ENCODE assay signal across 22 cellular contexts in the genomic region with DNA sequence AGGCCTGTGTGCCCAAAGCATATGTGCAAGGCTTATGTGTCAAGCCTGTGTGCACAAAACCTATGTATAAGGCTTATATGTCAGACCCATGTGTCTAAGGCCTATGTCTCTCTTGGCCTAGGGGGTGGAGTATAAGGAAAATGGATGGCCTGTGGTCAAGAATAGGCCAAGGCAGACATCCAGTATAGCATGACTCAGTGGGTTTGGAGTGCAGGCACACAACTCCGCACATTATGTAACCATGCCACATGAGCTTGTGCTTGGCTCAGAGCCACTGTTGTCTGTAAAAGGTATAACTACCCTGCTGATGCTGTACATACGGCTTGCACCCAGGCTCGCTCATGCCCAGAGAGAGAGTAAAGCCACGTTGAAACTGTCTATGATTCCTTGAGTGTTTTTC.
DNase-seq lines count a peak whose midpoint lies in the region; ATAC-seq and TF ChIP-seq lines count a peak whose summit lies in the region.
"Had no signal": no experiment of that assay in that cellular context is flagged by ENCODE, and none has a peak within 500 bp of the region (broad histone marks: within the 10 kb centered on the region; RNA-seq: fewer than 3 reads in every experiment).

No MANE protein-coding gene starts in this region.

- in situ Hi-C loops in brain microvascular endothelial cell (cut with HindIII; ENCODE audit: low pct_ligation_motif_present, low sequenced_read_pairs) = no loop called here
- in situ Hi-C loops in gastrocnemius medialis (cut with MboI; ENCODE audit: low sequenced_read_pairs in 4 of 4) = loop anchor here (25.0 kb wide), 1 partner anchor 602 kb away; no protein-coding TSS in a partner anchor

- no peaks in the 10 kb centered on the region for H3K36me3 ChIP-seq in brain microvascular endothelial cell (replicated peaks)
- no peaks in the 10 kb centered on the region for H3K36me3 ChIP-seq in gastrocnemius medialis
- no peaks in the 10 kb centered on the region for H3K36me3 ChIP-seq in heart left ventricle

- H3K27me3 ChIP-seq in brain microvascular endothelial cell (replicated peaks) (no peaks in the 10 kb centered on the region), gastrocnemius medialis (no peaks in the 10 kb centered on the region), heart left ventricle (no peaks in the 10 kb centered on the region)
- H3K27me3 ChIP-seq: testis had no signal

- H3K27me3 Mint-ChIP-seq in glutamatergic neuron (ENCODE audit: unreplicated experiment) = peaks cover 4% of the 10 kb centered on the region
- H3K27me3 Mint-ChIP-seq: activated B cell treated with CpG ODN at 0.5 μM for 24 hours; activated T-helper 17 cell treated with anti-CD3 and anti-CD28 coated beads, Interleukin-2, amount 50 U/mL, for 72 hours had no signal

- H3K4me1 Mint-ChIP-seq in glutamatergic neuron (ENCODE audit: low read depth, unreplicated experiment) = no peaks in the 10 kb centered on the region
- H3K4me1 Mint-ChIP-seq: activated B cell treated with CpG ODN at 0.5 μM for 24 hours; activated T-helper 17 cell treated with anti-CD3 and anti-CD28 coated beads, Interleukin-2, amount 50 U/mL, for 72 hours had no signal

- TF ChIP-seq CTCF in brain microvascular endothelial cell (IDR thresholded peaks at IDR 0.05; ENCODE audit: low read depth, low read length, missing control alignments) (no peak), gastrocnemius medialis (IDR thresholded peaks at IDR 0.05 in 4 of 5, conservative IDR thresholded peaks at IDR 0.05 in 1 of 5) (no peak), heart left ventricle (IDR thresholded peaks at IDR 0.05) (no peak), glutamatergic neuron (IDR thresholded peaks at IDR 0.05; ENCODE audit: partially characterized antibody, unreplicated experiment) (no peak)

- ATAC-seq in gastrocnemius medialis = peak; percentile 33 to 46
- no peak for ATAC-seq in GM18867 (IDR thresholded peaks at IDR 0.05; ENCODE audit: unreplicated experiment)
- no peak for ATAC-seq in heart left ventricle
- no peak for ATAC-seq in GM18498 (IDR thresholded peaks at IDR 0.05; ENCODE audit: unreplicated experiment)
- ATAC-seq: activated T-helper 17 cell treated with anti-CD3 and anti-CD28 coated beads, Interleukin-2, amount 50 U/mL, for 72 hours; HCT116; left colon; right cardiac atrium had no signal

- peak overlapping the region; percentile 62 for H3K27ac ChIP-seq in brain microvascular endothelial cell
- peak overlapping the region; percentile 55 to 68 (median 59) for H3K27ac ChIP-seq in gastrocnemius medialis
- H3K27ac ChIP-seq in heart left ventricle = no peak overlapping the region
- H3K27ac ChIP-seq: testis had no signal

- TF ChIP-seq POLR2A in gastrocnemius medialis (IDR thresholded peaks at IDR 0.05) = no peak
- no peak for TF ChIP-seq POLR2A in heart left ventricle (IDR thresholded peaks at IDR 0.05)

- peaks cover 12% of the 10 kb centered on the region for H3K36me3 Mint-ChIP-seq in glutamatergic neuron (ENCODE audit: unreplicated experiment)

- H3K27ac Mint-ChIP-seq in glutamatergic neuron (ENCODE audit: unreplicated experiment) = no peak overlapping the region
- H3K27ac Mint-ChIP-seq: activated B cell treated with CpG ODN at 0.5 μM for 24 hours; activated T-helper 17 cell treated with anti-CD3 and anti-CD28 coated beads, Interleukin-2, amount 50 U/mL, for 72 hours had no signal

- DNase-seq in GM04504 (ENCODE audit: low read depth) (peak; percentile 25), NCI-H226 (peak; percentile 41), brain microvascular endothelial cell (peak; percentile 86), gastrocnemius medialis (peak in 1 of 2 donors; percentile 61), heart left ventricle (no peak), glutamatergic neuron (no peak)
- DNase-seq: activated B cell treated with CpG ODN at 0.5 μM for 24 hours; activated CD8-positive, alpha-beta memory T cell treated with anti-CD3 and anti-CD28 coated beads for 24 hours; amygdala; cortex of kidney; erythroblast; left colon; NCI-H1417; NCI-H2171 treated with DMSO at 0.1 percent for 48 hours; nucleus accumbens; right cardiac atrium; T-helper 1 cell; testis had no signal

- H3K4me3 Mint-ChIP-seq in glutamatergic neuron (ENCODE audit: unreplicated experiment) = no peak overlapping the region
- H3K4me3 Mint-ChIP-seq: activated B cell treated with CpG ODN at 0.5 μM for 24 hours; activated T-helper 17 cell treated with anti-CD3 and anti-CD28 coated beads, Interleukin-2, amount 50 U/mL, for 72 hours had no signal

- peaks cover 4% of the 10 kb centered on the region for H3K9me3 Mint-ChIP-seq in glutamatergic neuron (ENCODE audit: unreplicated experiment)

- intact Hi-C loops in gastrocnemius medialis (cut with DNase I; ENCODE audit: low total_unique reads) = loop anchor here (5.0 to 10.0 kb wide), 3 partner anchors 627 to 932 kb away; partner anchors contain the start of genes MACIR and NUDT12
- intact Hi-C loops in heart left ventricle (cut with DNase I) = no loop called here

- H3K4me1 ChIP-seq in gastrocnemius medialis = peaks cover 9 to 11% of the 10 kb centered on the region in 2 donors
- no peaks in the 10 kb centered on the region for H3K4me1 ChIP-seq in heart left ventricle
- H3K4me1 ChIP-seq: testis had no signal

- H3K9me3 ChIP-seq in gastrocnemius medialis = no peaks in the 10 kb centered on the region
- H3K9me3 ChIP-seq in heart left ventricle = no peaks in the 10 kb centered on the region
- H3K9me3 ChIP-seq: testis had no signal

- 75 to 80% (median 79%) methylated on average over 4 of the region's 4 CpGs for WGBS in heart left ventricle, 4 donors

- no peak overlapping the region for H3K4me3 ChIP-seq in brain microvascular endothelial cell (ENCODE audit: low read depth, low read length)
- H3K4me3 ChIP-seq in gastrocnemius medialis = no peak overlapping the region
- no peak overlapping the region for H3K4me3 ChIP-seq in heart left ventricle
- H3K4me3 ChIP-seq: testis had no signal

Comparison
In these comparisons a context has a peak if more than half of its experiments do, and no peak if none do; other contexts are left out.
1. DNase-seq: peak in GM04504 (single experiment), NCI-H226 (single experiment) and brain microvascular endothelial cell (single experiment); none in heart left ventricle (0 of 5) and glutamatergic neuron (single experiment).
2. H3K27ac ChIP-seq: peak in brain microvascular endothelial cell (single experiment) and gastrocnemius medialis (4 of 4); none in heart left ventricle (0 of 12).
3. ATAC-seq: peak in gastrocnemius medialis (2 of 2); none in GM18867 (single experiment), heart left ventricle (0 of 4) and GM18498 (single experiment).